In genomic region chr4:49155270-49155669, GRCh38 we compare ENCODE assay signal across 8 cellular contexts.
DNase-seq lines count a peak whose midpoint lies in the region; FAIRE-seq and TF ChIP-seq lines count a peak whose summit lies in the region.
"Not testable (repeated sequence)": the region's sequence is repeated elsewhere in the genome, so short reads cannot be mapped to it uniquely, and the experiment has no call there.

No MANE protein-coding gene starts in this region.

- H2BK20ac ChIP-seq in H1 (ENCODE audit: low read length), result not testable (repeated sequence)

- CTCF ChIA-PET in H1 (lab: Charles Lee; ENCODE audit: partially characterized antibody); endothelial cell of umbilical vein (lab: Charles Lee): not testable (repeated sequence)

- not testable (repeated sequence) for H4K8ac ChIP-seq in H1 (ENCODE audit: extremely low read depth, insufficient read depth, low read length); mesendoderm (ENCODE audit: low read depth, low read length)

- not testable (repeated sequence) for H3K56ac ChIP-seq in H1 (replicated peaks; ENCODE audit: insufficient read length, low read depth, low read length); mesendoderm (ENCODE audit: low read length)

- H3K18ac ChIP-seq in H1 (ENCODE audit: extremely low read depth, low read length); mesendoderm (ENCODE audit: low read length): not testable (repeated sequence)

- intact Hi-C loops in endothelial cell of umbilical vein (cut with micrococcal nuclease), result not testable (repeated sequence)

- dilution Hi-C loops in endothelial cell of umbilical vein (cut with MboI; ENCODE audit: extremely low pct_ligation_motif_present, low sequenced_read_pairs), result not testable (repeated sequence)

- not testable (repeated sequence) for H3K4me2 ChIP-seq in Karpas-422 (ENCODE audit: low read depth, low read length, poor library complexity, severe bottlenecking); H1 (ENCODE audit: insufficient read depth in 1 of 2, low read depth in 2 of 2, low read length in 2 of 2); endothelial cell of umbilical vein (ENCODE audit: insufficient read depth, low read length); mesendoderm (ENCODE audit: low read length)

- H4K91ac ChIP-seq in H1 (replicated peaks; ENCODE audit: insufficient read length, low read length), result not testable (repeated sequence)

- TF ChIP-seq POLR2A in H1 (IDR thresholded peaks at IDR 0.05; ENCODE audit: control extremely low read depth in 1 of 2, low read depth in 2 of 2, low read length in 2 of 2); endothelial cell of umbilical vein (IDR thresholded peaks at IDR 0.05; ENCODE audit: low read depth, low read length): not testable (repeated sequence)

- not testable (repeated sequence) for H3K79me1 ChIP-seq in H1 (ENCODE audit: low read depth, low read length); mesendoderm (ENCODE audit: low read length)

- H4K5ac ChIP-seq in H1 (ENCODE audit: insufficient read length, low read depth, low read length); mesendoderm (ENCODE audit: low read length): not testable (repeated sequence)

- not testable (repeated sequence) for H3K36me3 ChIP-seq in HUES48 (ENCODE audit: control insufficient read depth, insufficient read depth, low read length); HUES64 (ENCODE audit: insufficient read depth, low read length); Karpas-422 (ENCODE audit: insufficient read depth, low read length); H1 (ENCODE audit: control insufficient read depth in 2 of 4, insufficient read depth in 4 of 4, low read length in 3 of 4); endothelial cell of umbilical vein (ENCODE audit: control insufficient read depth in 2 of 2, extremely low read depth in 1 of 2, insufficient read depth in 2 of 2, low read length in 2 of 2); iPS-20b (ENCODE audit: insufficient read depth, low read depth, low read length); mesendoderm (ENCODE audit: control insufficient read depth, insufficient read depth, low read length); subcutaneous abdominal adipose tissue (ENCODE audit: control insufficient read depth in 5 of 5, insufficient read depth in 5 of 5, low read length in 5 of 5)

- H3K23me2 ChIP-seq in H1 (ENCODE audit: low read depth, low read length), result peaks cover 33% of the 10 kb centered on the region

- DNase-seq in Karpas-422; H1 (ENCODE audit: low read depth in 1 of 2, low spot score in 2 of 2); mesendoderm: not testable (repeated sequence)
- DNase-seq in endothelial cell of umbilical vein (ENCODE audit: low read depth, low spot score), result peak; percentile 37

- H3K4me3 ChIP-seq in HUES48 (ENCODE audit: low read depth, low read length) (peak overlapping the region; percentile 34; the same call in 1 of the 2 replicates), HUES64 (ENCODE audit: low read length) (peak overlapping the region; percentile 1; the same call in 1 of the 2 replicates), Karpas-422 (ENCODE audit: low read length) (peak overlapping the region; percentile 26; the same call in 1 of the 2 replicates), iPS-20b (ENCODE audit: low read length) (peak overlapping the region; percentile 22), mesendoderm (ENCODE audit: low read length) (peak overlapping the region; percentile 11), subcutaneous abdominal adipose tissue (ENCODE audit: low read depth in 1 of 5, low read length in 5 of 5) (peak overlapping the region in 3 of 5 donors; percentile 13 to 26 (median 20))
- not testable (repeated sequence) for H3K4me3 ChIP-seq in H1 (ENCODE audit: extremely low read depth in 1 of 4, insufficient read depth in 2 of 4, low read depth in 3 of 4, low read length in 4 of 4); endothelial cell of umbilical vein (replicated peaks in 1 of 3; ENCODE audit: insufficient read depth in 1 of 3, low read depth in 1 of 3, low read length in 3 of 3)

- TF ChIP-seq EP300 in H1 (IDR thresholded peaks at IDR 0.05; ENCODE audit: borderline replicate concordance in 1 of 2, low read depth in 2 of 2, low read length in 2 of 2), result not testable (repeated sequence)

- FAIRE-seq in H1 (lab: Jason Lieb, UNC); endothelial cell of umbilical vein (lab: Jason Lieb, UNC): not testable (repeated sequence)

- not testable (repeated sequence) for H2AK5ac ChIP-seq in H1 (ENCODE audit: low read depth, low read length); mesendoderm (ENCODE audit: low read length)

- H3K79me2 ChIP-seq in Karpas-422 (ENCODE audit: low read length); H1 (ENCODE audit: control insufficient read depth in 1 of 2, insufficient read depth in 2 of 2, low read length in 2 of 2); endothelial cell of umbilical vein (ENCODE audit: control insufficient read depth, insufficient read depth, low read length); mesendoderm (ENCODE audit: control insufficient read depth, insufficient read depth, low read length): not testable (repeated sequence)

- not testable (repeated sequence) for H4K20me1 ChIP-seq in Karpas-422 (ENCODE audit: insufficient read depth, low read depth, low read length); H1 (replicated peaks in 1 of 2; ENCODE audit: control insufficient read depth in 1 of 2, insufficient read depth in 2 of 2, low read length in 2 of 2); endothelial cell of umbilical vein (replicated peaks; ENCODE audit: control insufficient read depth, extremely low read depth, insufficient read depth, low read length)

- not testable (repeated sequence) for H2AFZ ChIP-seq in Karpas-422 (ENCODE audit: low read length); H1 (ENCODE audit: low read length); endothelial cell of umbilical vein (ENCODE audit: low read depth, low read length)

- not testable (repeated sequence) for H3K4me1 ChIP-seq in HUES48 (ENCODE audit: control insufficient read depth, insufficient read depth, low read length); HUES64 (ENCODE audit: insufficient read depth, low read length); Karpas-422 (ENCODE audit: low read length); H1 (replicated peaks in 1 of 4; ENCODE audit: control insufficient read depth in 3 of 4, insufficient read depth in 4 of 4, low read length in 3 of 4); endothelial cell of umbilical vein (ENCODE audit: control insufficient read depth, extremely low read depth, insufficient read depth, low read length); iPS-20b (ENCODE audit: insufficient read depth, low read length); mesendoderm (ENCODE audit: control insufficient read depth, low read depth, low read length); subcutaneous abdominal adipose tissue (ENCODE audit: control insufficient read depth in 5 of 5, insufficient read depth in 5 of 5, low read length in 5 of 5)

- H2BK120ac ChIP-seq in H1 (replicated peaks; ENCODE audit: low read depth, low read length); mesendoderm (ENCODE audit: low read depth, low read length): not testable (repeated sequence)

- H3K9me3 ChIP-seq in HUES48 (ENCODE audit: control insufficient read depth, insufficient read depth, low read length) (peaks cover 77% of the 10 kb centered on the region), HUES64 (ENCODE audit: insufficient read depth, low read depth, low read length) (peaks cover 79% of the 10 kb centered on the region), Karpas-422 (ENCODE audit: low read length) (peaks cover 26% of the 10 kb centered on the region), H1 (ENCODE audit: insufficient read depth in 2 of 2, low read depth in 1 of 2, low read length in 1 of 2) (peaks cover 42 to 72% of the 10 kb centered on the region in 2 experiments), endothelial cell of umbilical vein (replicated peaks; ENCODE audit: control insufficient read depth, insufficient read depth, low read length) (peaks cover 39% of the 10 kb centered on the region), iPS-20b (ENCODE audit: insufficient read depth, low read depth, low read length) (peaks cover 80% of the 10 kb centered on the region), subcutaneous abdominal adipose tissue (ENCODE audit: control insufficient read depth in 5 of 5, low read length in 5 of 5) (peaks cover 0 to 61% (median 57%) of the 10 kb centered on the region in 5 donors)

- H3K9ac ChIP-seq in HUES48 (ENCODE audit: low read depth, low read length); HUES64 (ENCODE audit: low read depth, low read length); Karpas-422 (ENCODE audit: low read length); H1 (replicated peaks in 1 of 4; ENCODE audit: extremely low read depth in 1 of 4, low read depth in 3 of 4, low read length in 3 of 4); endothelial cell of umbilical vein (replicated peaks; ENCODE audit: extremely low read depth, insufficient read depth, low read length); iPS-20b (ENCODE audit: low read depth, low read length); mesendoderm (ENCODE audit: low read length); subcutaneous abdominal adipose tissue (ENCODE audit: low read length in 5 of 5): not testable (repeated sequence)

- not testable (repeated sequence) for TF ChIP-seq CTCF in H1 (IDR thresholded peaks at IDR 0.05; ENCODE audit: control extremely low read depth in 1 of 3, insufficient read depth in 1 of 3, low read depth in 1 of 3, low read length in 3 of 3); endothelial cell of umbilical vein (IDR thresholded peaks at IDR 0.05; ENCODE audit: extremely low read depth in 1 of 2, insufficient read depth in 1 of 2, low read depth in 1 of 2, low read length in 2 of 2)

- BruUV-seq in endothelial cell of umbilical vein (replicated peaks; lab: Mats Ljungman, UMichigan), result not testable (repeated sequence)

- not testable (repeated sequence) for H3K23ac ChIP-seq in H1 (ENCODE audit: insufficient read length); mesendoderm (ENCODE audit: low read length)

- H2BK5ac ChIP-seq in H1 (ENCODE audit: low read depth, low read length); mesendoderm (ENCODE audit: low read length): not testable (repeated sequence)

- H3K9me2 ChIP-seq in Karpas-422 (replicated peaks; ENCODE audit: insufficient read depth, low read length), result not testable (repeated sequence)

- TF ChIP-seq RAD21 in H1 (IDR thresholded peaks at IDR 0.05 in 1 of 2, conservative IDR thresholded peaks at IDR 0.05 in 1 of 2; ENCODE audit: low read depth in 2 of 2, low read length in 2 of 2), result not testable (repeated sequence)

- H3K27ac ChIP-seq in HUES48 (ENCODE audit: low read depth, low read length); HUES64 (ENCODE audit: low read depth, low read length); Karpas-422 (ENCODE audit: low read length); H1 (ENCODE audit: low read depth, low read length); endothelial cell of umbilical vein (ENCODE audit: insufficient read depth, low read depth, low read length); iPS-20b (ENCODE audit: low read length); mesendoderm (ENCODE audit: low read depth, low read length); subcutaneous abdominal adipose tissue (ENCODE audit: low read depth, low read length): not testable (repeated sequence)

- H3K9me1 ChIP-seq in endothelial cell of umbilical vein (replicated peaks; ENCODE audit: control insufficient read depth, extremely low read depth, insufficient read depth, low read length), result not testable (repeated sequence)

- H3K27me3 ChIP-seq in HUES48 (ENCODE audit: control insufficient read depth, insufficient read depth, low read length); HUES64 (ENCODE audit: insufficient read depth, low read length); Karpas-422 (ENCODE audit: low read length); H1 (replicated peaks in 1 of 4; ENCODE audit: control insufficient read depth in 3 of 4, extremely low read depth in 1 of 4, insufficient read depth in 3 of 4, low read length in 3 of 4); endothelial cell of umbilical vein (ENCODE audit: control insufficient read depth in 2 of 2, insufficient read depth in 2 of 2, low read length in 2 of 2); iPS-20b (ENCODE audit: insufficient read depth, low read length); mesendoderm (ENCODE audit: insufficient read depth, low read length, poor library complexity); subcutaneous abdominal adipose tissue (ENCODE audit: control insufficient read depth in 5 of 5, insufficient read depth in 4 of 5, low read length in 5 of 5): not testable (repeated sequence)

- 76% methylated on average over 7 of the region's 7 CpGs for WGBS in HUES64
- 76% methylated on average over 7 of the region's 7 CpGs; no CpG with 5 or more reads in 1 of the 2 experiments for WGBS in H1 (ENCODE audit: extremely low coverage in 1 of 2, insufficient coverage in 1 of 2, insufficient read length in 1 of 2, insufficient replicate concordance in 2 of 2, low coverage in 1 of 2, low lambda C conversion rate in 2 of 2, missing lambda C conversion rate in 1 of 2), 2 experiments
- WGBS in mesendoderm (ENCODE audit: extremely low coverage, insufficient coverage, low lambda C conversion rate), result 91% methylated on average over 2 of the region's 7 CpGs

- not testable (repeated sequence) for H3K4ac ChIP-seq in H1 (replicated peaks; ENCODE audit: insufficient read length, low read depth, low read length); mesendoderm (ENCODE audit: low read depth, low read length)

- not testable (repeated sequence) for H2BK12ac ChIP-seq in H1 (ENCODE audit: low read depth, low read length)

- POLR2A ChIA-PET in H1 (lab: Charles Lee; ENCODE audit: partially characterized antibody); endothelial cell of umbilical vein (lab: Charles Lee): not testable (repeated sequence)

- not testable (repeated sequence) for H3K14ac ChIP-seq in H1 (ENCODE audit: insufficient read length)

- not testable (repeated sequence) for H2BK15ac ChIP-seq in H1 (ENCODE audit: low read length); mesendoderm (replicated peaks; ENCODE audit: low read depth)
